In the genomic region with DNA sequence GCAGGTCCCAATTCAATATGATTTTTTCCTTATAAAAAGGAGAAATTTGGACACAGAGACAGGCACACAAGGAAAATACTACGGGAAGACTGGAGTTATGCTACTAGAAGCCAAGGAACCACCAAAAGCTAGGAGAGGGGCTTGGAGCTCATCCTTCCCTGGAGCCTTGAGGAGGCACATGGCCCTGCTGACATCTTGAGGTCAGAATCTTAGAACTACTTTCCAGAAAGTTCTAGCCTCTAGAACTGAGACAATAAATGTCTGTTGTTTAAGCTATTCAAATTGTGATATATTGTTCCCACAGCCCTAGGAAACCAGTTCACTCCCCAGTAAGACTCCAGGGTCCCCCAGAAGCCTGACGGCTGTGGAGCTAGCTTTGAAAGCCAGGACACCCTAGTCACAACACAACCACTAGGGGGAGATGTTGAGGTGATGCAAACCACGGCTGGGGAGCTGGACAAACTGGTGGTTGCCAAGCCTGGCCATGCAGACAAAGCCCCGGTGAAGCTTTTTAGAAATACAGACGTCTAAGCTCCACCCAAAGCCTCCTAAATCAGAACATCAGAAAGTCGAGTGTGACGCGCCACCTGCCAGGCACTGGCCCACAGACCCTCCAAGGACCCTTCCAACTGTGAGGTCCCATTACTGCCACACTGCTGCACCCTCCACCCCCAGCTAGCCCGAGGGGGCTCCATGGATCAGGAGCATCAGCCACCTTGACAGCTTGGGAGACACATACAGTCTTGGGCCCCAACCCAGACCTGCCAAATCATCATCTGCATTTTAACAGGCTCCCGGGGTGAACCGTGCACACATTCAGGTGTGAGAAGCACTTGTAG, we compare ENCODE assay signal across 8 cellular contexts.
DNase-seq lines count a peak whose midpoint lies in the region; ATAC-seq and TF ChIP-seq lines count a peak whose summit lies in the region.

No MANE protein-coding gene starts in this region.

- peak; percentile 75 for TF ChIP-seq CTCF in GM20000 (IDR thresholded peaks at IDR 0.05; ENCODE audit: extremely low read depth, missing control alignments)
- peak; percentile 98 for TF ChIP-seq CTCF in PC-3 (conservative IDR thresholded peaks at IDR 0.05; ENCODE audit: low read depth, low read length)
- TF ChIP-seq CTCF in foreskin keratinocyte (conservative IDR thresholded peaks at IDR 0.05): peak; percentile 80
- TF ChIP-seq CTCF in neutrophil (IDR thresholded peaks at IDR 0.05): peak; percentile 70
- TF ChIP-seq CTCF in uterus (IDR thresholded peaks at IDR 0.05): peak; percentile 17 to 54 (median 22)

- no peaks in the 10 kb centered on the region for H3K4me1 Mint-ChIP-seq in activated T-helper 17 cell treated with anti-CD3 and anti-CD28 coated beads, Interleukin-2, amount 50 U/mL, for 72 hours

- H3K79me2 ChIP-seq in PC-3 (ENCODE audit: low read length): no peaks in the 10 kb centered on the region

- TF ChIP-seq POLR2A in uterus (IDR thresholded peaks at IDR 0.05): no peak

- H3K4me3 ChIP-seq in PC-3 (ENCODE audit: low read length) (no peak overlapping the region), neutrophil (ENCODE audit: low read depth in 1 of 2, low read length in 1 of 2) (no peak overlapping the region), uterus (no peak overlapping the region)

- H3K9me2 ChIP-seq in PC-3 (replicated peaks; ENCODE audit: low read length): no peaks in the 10 kb centered on the region

- no peak overlapping the region for H3K27ac ChIP-seq in PC-3 (ENCODE audit: low read length)
- no peak overlapping the region for H3K27ac ChIP-seq in foreskin keratinocyte
- peak overlapping the region; percentile 42 for H3K27ac ChIP-seq in neutrophil
- no peak overlapping the region for H3K27ac ChIP-seq in uterus

- DNase-seq in COR-L47 (lab: John Stamatoyannopoulos, UW): peak; percentile 61
- peak; percentile 85 for DNase-seq in GM20000 (ENCODE audit: low spot score)
- peak; percentile 82 for DNase-seq in HuH-7 (ENCODE audit: low spot score)
- peak; percentile 88 for DNase-seq in PC-3
- DNase-seq in foreskin keratinocyte: peak in 1 of 2 donors; percentile 50
- DNase-seq in uterus: peak; percentile 18 to 22

- CTCF ChIA-PET in PC-3 (lab: Charles Lee): interaction anchor here (0.5 to 2.0 kb wide), 13 partner anchors 8 to 425 kb away, joined by 3 to 19 read pairs (median 4); no protein-coding TSS in a partner anchor

- no TSS peak for BruUV-seq in PC-3 (replicated peaks; lab: Mats Ljungman, UMichigan)

- no peaks in the 10 kb centered on the region for H3K9me3 ChIP-seq in PC-3 (ENCODE audit: low read length)
- no peaks in the 10 kb centered on the region for H3K9me3 ChIP-seq in neutrophil
- no peaks in the 10 kb centered on the region for H3K9me3 ChIP-seq in uterus

- no peak overlapping the region for H3K27ac Mint-ChIP-seq in activated T-helper 17 cell treated with anti-CD3 and anti-CD28 coated beads, Interleukin-2, amount 50 U/mL, for 72 hours

- POLR2A ChIA-PET in PC-3 (lab: Charles Lee; ENCODE audit: unreplicated experiment): interaction anchor here (0.5 kb wide), 1 partner anchor 600 kb away, joined by 15 read pairs; no protein-coding TSS in a partner anchor

- H3K4me2 ChIP-seq in PC-3 (ENCODE audit: low read length): no peak overlapping the region

- ATAC-seq in PC-3: peak; percentile 57
- ATAC-seq in activated T-helper 17 cell treated with anti-CD3 and anti-CD28 coated beads, Interleukin-2, amount 50 U/mL, for 72 hours (replicated peaks): peak; percentile 83
- ATAC-seq in foreskin keratinocyte: peak; percentile 82

- H3K27me3 ChIP-seq in PC-3 (ENCODE audit: low read length) (no peaks in the 10 kb centered on the region), foreskin keratinocyte (no peaks in the 10 kb centered on the region), neutrophil (no peaks in the 10 kb centered on the region), uterus (no peaks in the 10 kb centered on the region)

- H3K4me3 Mint-ChIP-seq in activated T-helper 17 cell treated with anti-CD3 and anti-CD28 coated beads, Interleukin-2, amount 50 U/mL, for 72 hours: no peak overlapping the region

- no peaks in the 10 kb centered on the region for H3K27me3 Mint-ChIP-seq in activated T-helper 17 cell treated with anti-CD3 and anti-CD28 coated beads, Interleukin-2, amount 50 U/mL, for 72 hours

- intact Hi-C loops in PC-3 (cut with micrococcal nuclease) (loop anchor here (1.0 to 5.0 kb wide), 4 partner anchors 17 to 259 kb away; no protein-coding TSS in a partner anchor), uterus (cut with DNase I; ENCODE audit: low total_unique reads) (no loop called here)

- H3F3A ChIP-seq in PC-3 (ENCODE audit: low read length, unreplicated experiment): peaks cover 9% of the 10 kb centered on the region

- no peak overlapping the region for H2AFZ ChIP-seq in PC-3 (ENCODE audit: low read length)

- no peaks in the 10 kb centered on the region for H3K36me3 Mint-ChIP-seq in activated T-helper 17 cell treated with anti-CD3 and anti-CD28 coated beads, Interleukin-2, amount 50 U/mL, for 72 hours (ENCODE audit: low read depth)

- H3K9ac ChIP-seq in PC-3 (ENCODE audit: low read length): no peak overlapping the region

- H3K4me1 ChIP-seq in PC-3 (ENCODE audit: insufficient read depth, low read length): peaks cover 25% of the 10 kb centered on the region
- H3K4me1 ChIP-seq in foreskin keratinocyte: peaks cover 7% of the 10 kb centered on the region
- peaks cover 17 to 20% of the 10 kb centered on the region in 2 experiments for H3K4me1 ChIP-seq in neutrophil (ENCODE audit: control insufficient read depth in 1 of 2, insufficient read depth in 1 of 2, low read depth in 1 of 2, low read length in 1 of 2)
- no peaks in the 10 kb centered on the region for H3K4me1 ChIP-seq in uterus

- H3K9me3 Mint-ChIP-seq in activated T-helper 17 cell treated with anti-CD3 and anti-CD28 coated beads, Interleukin-2, amount 50 U/mL, for 72 hours: no peaks in the 10 kb centered on the region

- no peaks in the 10 kb centered on the region for H3K36me3 ChIP-seq in PC-3 (ENCODE audit: low read depth, low read length)
- H3K36me3 ChIP-seq in neutrophil: no peaks in the 10 kb centered on the region
- no peaks in the 10 kb centered on the region for H3K36me3 ChIP-seq in uterus

- no peaks in the 10 kb centered on the region for H4K20me1 ChIP-seq in PC-3 (ENCODE audit: low read length)

Comparison
In these comparisons a context has a peak if more than half of its experiments do, and no peak if none do; other contexts are left out.
1. CTCF ChIP-seq: peak in every context shown above with its lines; median percentile 98 in PC-3; 80 in foreskin keratinocyte; 75 in GM20000; 70 in neutrophil; 22 in uterus.